ENCODE assay signal across 8 cellular contexts in genomic region chr4:186727149-186727976, GRCh38. TPM values are rescaled to one million over a fixed set of nuclear protein-coding genes. Genes with fewer than 3 reads are reported as not detected.
DNase-seq lines count a peak whose midpoint lies in the region; ATAC-seq, FAIRE-seq and TF ChIP-seq lines count a peak whose summit lies in the region.

No MANE protein-coding gene starts in this region.

- peak overlapping the region; percentile 92 for H3K4me3 Mint-ChIP-seq in Caco-2 (ENCODE audit: unreplicated experiment)

- no peak for ATAC-seq in pancreas
- no peak for ATAC-seq in HG03442 (IDR thresholded peaks at IDR 0.05; ENCODE audit: unreplicated experiment)

- H4K20me1 ChIP-seq in fibroblast of lung (ENCODE audit: control insufficient read depth, extremely low read depth, insufficient read depth, low read length), result no peaks in the 10 kb centered on the region

- H3K27ac Mint-ChIP-seq in Caco-2 (ENCODE audit: unreplicated experiment), result peak overlapping the region; percentile 66

- no peaks in the 10 kb centered on the region for H3K27me3 Mint-ChIP-seq in Caco-2 (ENCODE audit: insufficient read depth, unreplicated experiment)

- intact Hi-C loops in Caco-2 (cut with micrococcal nuclease; ENCODE audit: unreplicated experiment), result loop anchor here (2.0 to 10.0 kb wide), 6 partner anchors 40 to 877 kb away; no protein-coding TSS in a partner anchor
- intact Hi-C loops in pancreas (cut with DNase I), result loop anchor here in 1 of 3 donors (5.0 kb wide), 1 partner anchor 210 kb away; no protein-coding TSS in a partner anchor

- H3K79me2 ChIP-seq in fibroblast of lung (ENCODE audit: control insufficient read depth, insufficient read depth, low read length), result peaks cover 38% of the 10 kb centered on the region

- peaks cover 23% of the 10 kb centered on the region for H3K36me3 Mint-ChIP-seq in Caco-2 (ENCODE audit: insufficient read depth, unreplicated experiment)

- H2AFZ ChIP-seq in fibroblast of lung (ENCODE audit: low read length), result peak overlapping the region; percentile 31

- TF ChIP-seq CTCF in Caco-2 (IDR thresholded peaks at IDR 0.05; ENCODE audit: insufficient read depth in 1 of 2, low read depth in 1 of 2, low read length in 1 of 2, severe bottlenecking in 1 of 2, unreplicated experiment in 1 of 2), result no peak
- no peak for TF ChIP-seq CTCF in Peyer's patch (IDR thresholded peaks at IDR 0.05)
- TF ChIP-seq CTCF in fibroblast of lung (conservative IDR thresholded peaks at IDR 0.05 in 1 of 2, IDR thresholded peaks at IDR 0.05 in 1 of 2; ENCODE audit: low read depth in 1 of 2, low read length in 2 of 2), result no peak
- no peak for TF ChIP-seq CTCF in pancreas (IDR thresholded peaks at IDR 0.05)

- H3K9me3 ChIP-seq in Caco-2 (no peaks in the 10 kb centered on the region), Peyer's patch (no peaks in the 10 kb centered on the region), fibroblast of lung (ENCODE audit: control insufficient read depth, insufficient read depth, low read depth, low read length) (no peaks in the 10 kb centered on the region), pancreas (no peaks in the 10 kb centered on the region)

- H3K9me3 Mint-ChIP-seq in Caco-2 (ENCODE audit: unreplicated experiment), result no peaks in the 10 kb centered on the region

- peak overlapping the region; percentile 85 for H3K9ac ChIP-seq in fibroblast of lung (ENCODE audit: insufficient read depth, low read length)

- H3K36me3 ChIP-seq in Caco-2 (ENCODE audit: control insufficient read depth, insufficient read depth, low read length), result no peaks in the 10 kb centered on the region
- H3K36me3 ChIP-seq in Peyer's patch, result no peaks in the 10 kb centered on the region
- no peaks in the 10 kb centered on the region for H3K36me3 ChIP-seq in fibroblast of lung (ENCODE audit: control insufficient read depth, insufficient read depth, low read length)
- H3K36me3 ChIP-seq in pancreas, result no peaks in the 10 kb centered on the region

- peaks cover 9% of the 10 kb centered on the region for H3K4me1 Mint-ChIP-seq in Caco-2 (ENCODE audit: low read depth, unreplicated experiment)

- POLR2A ChIA-PET in Caco-2 (lab: Charles Lee), result interaction anchor here (1.4 kb wide), 1 partner anchor 38 kb away, joined by 3 read pairs; no protein-coding TSS in a partner anchor

- H3K4me3 ChIP-seq in Caco-2 (ENCODE audit: low read depth, low read length), result peak overlapping the region; percentile 83
- peak overlapping the region; percentile 29 to 88 (median 68) for H3K4me3 ChIP-seq in Peyer's patch
- H3K4me3 ChIP-seq in fibroblast of lung (replicated peaks in 1 of 4; ENCODE audit: control extremely low read depth in 1 of 4, insufficient read depth in 1 of 4, low read depth in 3 of 4, low read length in 4 of 4), result peak overlapping the region; percentile 78 to 99 (median 95)
- H3K4me3 ChIP-seq in pancreas, result peak overlapping the region; percentile 54 to 96 (median 86)

- 11 to 20% methylated on average over 16 of the region's 16 CpGs for WGBS in pancreas, 2 donors

- CTCF ChIA-PET in Caco-2 (lab: Charles Lee), result interaction anchor here (1.5 kb wide), 1 partner anchor 12 kb away, joined by 3 read pairs; no protein-coding TSS in a partner anchor

- peaks cover 6% of the 10 kb centered on the region; the same call in 1 of the 2 replicates for H3K4me1 ChIP-seq in Caco-2
- peaks cover 0 to 5% (median 0%) of the 10 kb centered on the region in 4 donors for H3K4me1 ChIP-seq in Peyer's patch
- peaks cover 5% of the 10 kb centered on the region for H3K4me1 ChIP-seq in fibroblast of lung (ENCODE audit: control insufficient read depth, extremely low read depth, insufficient read depth, low read length)
- H3K4me1 ChIP-seq in pancreas, result peaks cover 0 to 5% (median 0%) of the 10 kb centered on the region in 3 donors

- DNase-seq in Caco-2 (peak in 1 of 2 experiments; percentile 11), Peyer's patch (no peak), fibroblast of lung (ENCODE audit: low read depth in 2 of 2) (peak in 1 of 2 donors; percentile 50), pancreas (no peak), T-helper 9 cell (no peak), NAMALWA (ENCODE audit: low spot score) (no peak), amniotic stem cell (lab: John Stamatoyannopoulos, UW) (no peak)

- H3K4me2 ChIP-seq in fibroblast of lung (ENCODE audit: extremely low read depth, insufficient read depth, low read length), result peak overlapping the region; percentile 89

- TF ChIP-seq POLR2A in Peyer's patch (IDR thresholded peaks at IDR 0.05), result no peak

- FAIRE-seq in pancreas (lab: Jason Lieb, UNC), result no peak

- H3K27me3 ChIP-seq in Caco-2 (replicated peaks; ENCODE audit: control insufficient read depth, insufficient read depth, low read length) (no peaks in the 10 kb centered on the region), Peyer's patch (no peaks in the 10 kb centered on the region), fibroblast of lung (ENCODE audit: control insufficient read depth, insufficient read depth, low read length) (no peaks in the 10 kb centered on the region), pancreas (no peaks in the 10 kb centered on the region)

- BruUV-seq in Caco-2 (replicated peaks; lab: Mats Ljungman, UMichigan), result TSS peak; percentile 38

- H3K27ac ChIP-seq in Peyer's patch, result peak overlapping the region; percentile 65 to 97 (median 96)
- peak overlapping the region; percentile 96 for H3K27ac ChIP-seq in fibroblast of lung (ENCODE audit: insufficient read depth, low read length)
- peak overlapping the region; percentile 78 to 91 (median 86) for H3K27ac ChIP-seq in pancreas

RNA-seq across cellular contexts. Expression of gene FAT1, which starts 3.7 kb away (rescaled TPM):
- total RNA-seq in Caco-2 (2022), result 135 and 141 TPM in 2 replicates
- total RNA-seq in Peyer's patch, result 100 to 1,000 TPM in 3 of 4 donors, 10 to 100 TPM in 1; 88.3 to 580 (median 468) TPM
- 408 and 729 TPM in 2 replicates for total RNA-seq in fibroblast of lung
- polyA plus RNA-seq in fibroblast of lung, result 151 and 188 TPM in 2 replicates
- polyA plus RNA-seq in fibroblast of lung (2012), result 109 and 124 TPM in 2 replicates
- 1,250 and 1,562 TPM in 2 replicates for polyA minus RNA-seq in fibroblast of lung (ENCODE audit: low replicate concordance)
- total RNA-seq in pancreas, result 10 to 100 TPM; 54.8 to 91.6 (median 71.3) TPM
- polyA plus RNA-seq in pancreas, result 10 to 100 TPM; 16.9 to 26.6 TPM
